In genomic region chr2:190999949-191000665, GRCh38 we compare ENCODE assay signal across 19 cellular contexts. TPM values are rescaled to one million over a fixed set of nuclear protein-coding genes. Genes with fewer than 3 reads are reported as not detected.
A peak's percentile ranks its signal among the peaks of the same experiment; 100 is the strongest.
DNase-seq lines count a peak whose midpoint lies in the region; ATAC-seq and TF ChIP-seq lines count a peak whose summit lies in the region.
"Had no signal": no experiment of that assay in that cellular context is flagged by ENCODE, and none has a peak within 500 bp of the region (broad histone marks: within the 10 kb centered on the region; RNA-seq: fewer than 3 reads in every experiment).

No MANE protein-coding gene starts in this region.

- H3K4me3 Mint-ChIP-seq in CD4-positive, CD25-positive, alpha-beta regulatory T cell = no peak overlapping the region
- H3K4me3 Mint-ChIP-seq in CD8-positive, alpha-beta memory T cell = no peak overlapping the region
- H3K4me3 Mint-ChIP-seq in activated T-helper 1 cell treated with anti-CD3 and anti-CD28 coated beads, Interleukin-12 subunit alpha, Interleukin-12 subunit beta, Interleukin-2, Interleukin-4 antibody, amounts not matched to agents 30 ng/mL and 10 ng/mL and 1 ng/mL, durations not matched to agents 14 hours and 24 hours and 36 hours = no peak overlapping the region
- H3K4me3 Mint-ChIP-seq: nephron, WTC11 had no signal

- ATAC-seq in CD4-positive, CD25-positive, alpha-beta regulatory T cell (ENCODE audit: low read depth in 2 of 2) = no peak
- no peak for ATAC-seq in GM19452 (IDR thresholded peaks at IDR 0.05; ENCODE audit: unreplicated experiment)
- ATAC-seq: WTC11 had no signal

- H3K9me3 ChIP-seq in CD4-positive, CD25-positive, alpha-beta regulatory T cell (ENCODE audit: control insufficient read depth in 2 of 2, low read length in 2 of 2) = peaks cover 0 to 7% of the 10 kb centered on the region in 2 experiments
- H3K9me3 ChIP-seq in CD8-positive, alpha-beta memory T cell (ENCODE audit: low read length) = no peaks in the 10 kb centered on the region
- H3K9me3 ChIP-seq: sigmoid colon, transverse colon had no signal

- H3K27me3 Mint-ChIP-seq in CD4-positive, CD25-positive, alpha-beta regulatory T cell = no peaks in the 10 kb centered on the region
- H3K27me3 Mint-ChIP-seq in CD8-positive, alpha-beta memory T cell = no peaks in the 10 kb centered on the region
- no peaks in the 10 kb centered on the region for H3K27me3 Mint-ChIP-seq in activated T-helper 1 cell treated with anti-CD3 and anti-CD28 coated beads, Interleukin-12 subunit alpha, Interleukin-12 subunit beta, Interleukin-2, Interleukin-4 antibody, amounts not matched to agents 30 ng/mL and 10 ng/mL and 1 ng/mL, durations not matched to agents 14 hours and 24 hours and 36 hours (ENCODE audit: insufficient read depth)

- peaks cover 80% of the 10 kb centered on the region for H3K36me3 Mint-ChIP-seq in CD4-positive, CD25-positive, alpha-beta regulatory T cell
- peaks cover 38 to 96% (median 62%) of the 10 kb centered on the region in 3 donors for H3K36me3 Mint-ChIP-seq in CD8-positive, alpha-beta memory T cell
- H3K36me3 Mint-ChIP-seq in activated T-helper 1 cell treated with anti-CD3 and anti-CD28 coated beads, Interleukin-12 subunit alpha, Interleukin-12 subunit beta, Interleukin-2, Interleukin-4 antibody, amounts not matched to agents 30 ng/mL and 10 ng/mL and 1 ng/mL, durations not matched to agents 14 hours and 24 hours and 36 hours (ENCODE audit: low read depth) = peaks cover 94% of the 10 kb centered on the region

- H3K4me3 ChIP-seq in CD4-positive, CD25-positive, alpha-beta regulatory T cell (ENCODE audit: low read depth, low read length) = no peak overlapping the region
- H3K4me3 ChIP-seq in CD8-positive, alpha-beta memory T cell (ENCODE audit: low read length) = no peak overlapping the region
- no peak overlapping the region for H3K4me3 ChIP-seq in fibroblast of the aortic adventitia (ENCODE audit: low read depth, low read length)
- H3K4me3 ChIP-seq: sigmoid colon, transverse colon had no signal

- H3K9me3 Mint-ChIP-seq in CD4-positive, CD25-positive, alpha-beta regulatory T cell = peaks cover 0 to 3% (median 0%) of the 10 kb centered on the region in 7 donors
- H3K9me3 Mint-ChIP-seq in CD8-positive, alpha-beta memory T cell = peaks cover 0 to 2% (median 0%) of the 10 kb centered on the region in 5 donors
- H3K9me3 Mint-ChIP-seq in activated T-helper 1 cell treated with anti-CD3 and anti-CD28 coated beads, Interleukin-12 subunit alpha, Interleukin-12 subunit beta, Interleukin-2, Interleukin-4 antibody, amounts not matched to agents 30 ng/mL and 10 ng/mL and 1 ng/mL, durations not matched to agents 14 hours and 24 hours and 36 hours = peaks cover 32% of the 10 kb centered on the region
- H3K9me3 Mint-ChIP-seq: nephron, WTC11 had no signal

- DNase-seq in CD4-positive, CD25-positive, alpha-beta regulatory T cell = no peak
- DNase-seq in CD8-positive, alpha-beta memory T cell = no peak
- no peak for DNase-seq in activated T-helper 1 cell treated with anti-CD3 and anti-CD28 coated beads, Interleukin-12 subunit alpha, Interleukin-12 subunit beta, Interleukin-2, Interleukin-4 antibody, amounts not matched to agents 30 ng/mL and 10 ng/mL and 1 ng/mL, durations not matched to agents 14 hours and 24 hours and 36 hours (ENCODE audit: low spot score)
- DNase-seq in fibroblast of the aortic adventitia (ENCODE audit: low read depth) (peak; percentile 19), HuH-7.5 (ENCODE audit: low spot score) (no peak), UCSD-AML1 (lab: John Stamatoyannopoulos, UW; ENCODE audit: unreplicated experiment) (no peak)
- DNase-seq: Calu3; mesendoderm; NCI-H1436; NCI-H2171; NCI-H526; posterior cingulate gyrus; Right ventricle myocardium superior; sigmoid colon; stimulated activated naive CD4-positive, alpha-beta T cell; transverse colon had no signal

- intact Hi-C loops in activated T-helper 1 cell treated with anti-CD3 and anti-CD28 coated beads, Interleukin-12 subunit alpha, Interleukin-12 subunit beta, Interleukin-2, Interleukin-4 antibody, amounts not matched to agents 30 ng/mL and 10 ng/mL and 1 ng/mL, durations not matched to agents 14 hours and 24 hours and 36 hours (cut with micrococcal nuclease) = loop anchor here (5.0 kb wide), 1 partner anchor 33 kb away; no protein-coding TSS in a partner anchor

- H3K4me1 Mint-ChIP-seq in CD4-positive, CD25-positive, alpha-beta regulatory T cell = peaks cover 17 to 72% (median 63%) of the 10 kb centered on the region in 4 donors
- peaks cover 41 to 77% (median 70%) of the 10 kb centered on the region in 3 donors for H3K4me1 Mint-ChIP-seq in CD8-positive, alpha-beta memory T cell
- H3K4me1 Mint-ChIP-seq in activated T-helper 1 cell treated with anti-CD3 and anti-CD28 coated beads, Interleukin-12 subunit alpha, Interleukin-12 subunit beta, Interleukin-2, Interleukin-4 antibody, amounts not matched to agents 30 ng/mL and 10 ng/mL and 1 ng/mL, durations not matched to agents 14 hours and 24 hours and 36 hours (ENCODE audit: low read depth) = peaks cover 90% of the 10 kb centered on the region
- H3K4me1 Mint-ChIP-seq: nephron, WTC11 had no signal

- H3K4me1 ChIP-seq in CD4-positive, CD25-positive, alpha-beta regulatory T cell (ENCODE audit: control insufficient read depth, insufficient read depth, low read length, poor library complexity, severe bottlenecking) = no peaks in the 10 kb centered on the region
- peaks cover 17% of the 10 kb centered on the region for H3K4me1 ChIP-seq in CD8-positive, alpha-beta memory T cell (ENCODE audit: insufficient read depth, low read length)

- CTCF ChIA-PET in CD8-positive, alpha-beta memory T cell (lab: Charles Lee) = interaction anchor here (1.4 kb wide), 1 partner anchor 155 kb away, joined by 5 read pairs; no protein-coding TSS in a partner anchor

- H3K27ac ChIP-seq in CD4-positive, CD25-positive, alpha-beta regulatory T cell (ENCODE audit: insufficient read depth, low read length, poor library complexity, severe bottlenecking) = no peak overlapping the region
- no peak overlapping the region for H3K27ac ChIP-seq in CD8-positive, alpha-beta memory T cell (ENCODE audit: low read depth, low read length)
- H3K27ac ChIP-seq: sigmoid colon, transverse colon had no signal

- no peak for TF ChIP-seq CTCF in fibroblast of the aortic adventitia (IDR thresholded peaks at IDR 0.05; ENCODE audit: insufficient read depth, low read length)

- POLR2A ChIA-PET in CD8-positive, alpha-beta memory T cell (lab: Charles Lee) = no interaction called here

- H3K27ac Mint-ChIP-seq in CD4-positive, CD25-positive, alpha-beta regulatory T cell = peak overlapping the region; percentile 54 to 77 (median 75)
- peak overlapping the region; percentile 64 to 80 (median 70) for H3K27ac Mint-ChIP-seq in CD8-positive, alpha-beta memory T cell
- peak overlapping the region; percentile 64 for H3K27ac Mint-ChIP-seq in activated T-helper 1 cell treated with anti-CD3 and anti-CD28 coated beads, Interleukin-12 subunit alpha, Interleukin-12 subunit beta, Interleukin-2, Interleukin-4 antibody, amounts not matched to agents 30 ng/mL and 10 ng/mL and 1 ng/mL, durations not matched to agents 14 hours and 24 hours and 36 hours
- H3K27ac Mint-ChIP-seq: nephron, WTC11 had no signal

- H3K36me3 ChIP-seq in CD4-positive, CD25-positive, alpha-beta regulatory T cell (ENCODE audit: control insufficient read depth, insufficient read depth, low read length) = peaks cover 98% of the 10 kb centered on the region
- peaks cover 97% of the 10 kb centered on the region for H3K36me3 ChIP-seq in CD8-positive, alpha-beta memory T cell (ENCODE audit: insufficient read depth, low read length)

- no peaks in the 10 kb centered on the region for H3K27me3 ChIP-seq in CD4-positive, CD25-positive, alpha-beta regulatory T cell (ENCODE audit: control insufficient read depth, insufficient read depth, low read length)
- H3K27me3 ChIP-seq in CD8-positive, alpha-beta memory T cell (ENCODE audit: insufficient read depth, low read length, poor library complexity, severe bottlenecking) = no peaks in the 10 kb centered on the region
- H3K27me3 ChIP-seq: sigmoid colon, transverse colon had no signal

RNA-seq across cellular contexts. Expression of gene STAT1, which starts 13.9 kb away (rescaled TPM):
- total RNA-seq in CD4-positive, CD25-positive, alpha-beta regulatory T cell = 262 TPM
- polyA plus RNA-seq in CD4-positive, CD25-positive, alpha-beta regulatory T cell = 100 to 1,000 TPM; 198 to 331 (median 274) TPM
- 100 to 1,000 TPM; 142 to 145 TPM for total RNA-seq in CD8-positive, alpha-beta memory T cell
- polyA plus RNA-seq in CD8-positive, alpha-beta memory T cell = 173 TPM
- total RNA-seq in activated T-helper 1 cell treated with anti-CD3 and anti-CD28 coated beads, Interleukin-12 subunit alpha, Interleukin-12 subunit beta, Interleukin-2, Interleukin-4 antibody, amounts not matched to agents 30 ng/mL and 10 ng/mL and 1 ng/mL, durations not matched to agents 14 hours and 24 hours and 36 hours = 129 and 136 TPM in 2 replicates
- 116 and 122 TPM in 2 replicates for total RNA-seq in fibroblast of the aortic adventitia (ENCODE audit: low replicate concordance)
